22 cellular contexts compared by ENCODE assay signal in the genomic region with DNA sequence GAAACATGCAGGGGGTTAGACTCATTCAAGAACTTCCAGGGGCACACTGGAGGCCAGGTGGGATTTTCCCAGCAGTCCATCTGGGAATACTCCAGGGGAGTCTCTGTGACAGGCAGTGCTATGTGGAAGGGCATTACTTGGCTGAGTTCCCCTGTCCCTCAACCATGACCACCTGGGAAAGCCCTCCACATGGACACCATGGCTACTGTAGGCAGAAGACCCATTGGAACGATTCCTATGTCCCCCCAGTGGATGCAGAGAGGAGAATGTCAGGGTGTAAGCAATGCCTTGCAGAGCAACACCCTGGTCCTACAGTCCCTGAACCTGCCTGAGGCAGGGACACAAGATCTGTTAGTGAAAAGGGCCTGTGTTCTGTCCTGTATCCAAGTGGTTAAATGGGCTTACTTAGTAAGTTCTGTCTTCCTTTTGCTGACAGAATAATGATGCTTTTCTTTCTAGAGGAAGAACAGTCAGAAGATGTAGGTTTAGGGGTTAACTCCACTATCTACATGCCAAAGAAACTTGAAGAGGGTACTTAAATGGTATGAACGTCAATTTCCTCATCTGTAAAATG. TPM values are rescaled to one million over a fixed set of nuclear protein-coding genes. Genes with fewer than 3 reads are reported as not detected.
DNase-seq lines count a peak whose midpoint lies in the region; ATAC-seq, FAIRE-seq and TF ChIP-seq lines count a peak whose summit lies in the region.
"Had no signal": no experiment of that assay in that cellular context is flagged by ENCODE, and none has a peak within 500 bp of the region (broad histone marks: within the 10 kb centered on the region; RNA-seq: fewer than 3 reads in every experiment).

No MANE protein-coding gene starts in this region.

- no peaks in the 10 kb centered on the region for H3K9me3 Mint-ChIP-seq in activated T-cell treated with anti-CD3 and anti-CD28 coated beads, Interleukin-2, amount 50 U/mL, for 24 hours
- no peaks in the 10 kb centered on the region for H3K9me3 Mint-ChIP-seq in activated T-helper 2 cell treated with anti-CD3 and anti-CD28 coated beads, Interferon-gamma antibody, Interleukin-2, Interleukin-4, amounts not matched to agents 10 μg/mL and 5 μg/mL and 100 μg/mL, durations not matched to agents 14 hours and 24 hours and 36 hours
- H3K9me3 Mint-ChIP-seq: activated B cell treated with CpG ODN at 0.5 μM for 24 hours had no signal

- no peaks in the 10 kb centered on the region for H3K27me3 Mint-ChIP-seq in activated T-cell treated with anti-CD3 and anti-CD28 coated beads, Interleukin-2, amount 50 U/mL, for 24 hours
- H3K27me3 Mint-ChIP-seq in activated T-helper 2 cell treated with anti-CD3 and anti-CD28 coated beads, Interferon-gamma antibody, Interleukin-2, Interleukin-4, amounts not matched to agents 10 μg/mL and 5 μg/mL and 100 μg/mL, durations not matched to agents 14 hours and 24 hours and 36 hours (ENCODE audit: low read depth): no peaks in the 10 kb centered on the region
- H3K27me3 Mint-ChIP-seq: activated B cell treated with CpG ODN at 0.5 μM for 24 hours had no signal

- H3K27ac ChIP-seq in osteoblast (ENCODE audit: low read depth, low read length): no peak overlapping the region
- H3K27ac ChIP-seq: right atrium auricular region, vagina had no signal

- ATAC-seq in GM21360 (IDR thresholded peaks at IDR 0.05; ENCODE audit: unreplicated experiment): no peak
- ATAC-seq: left colon, mucosa of descending colon, Right ventricle myocardium inferior had no signal

- H3K4me3 Mint-ChIP-seq in activated T-cell treated with anti-CD3 and anti-CD28 coated beads, Interleukin-2, amount 50 U/mL, for 24 hours: peak overlapping the region; percentile 50
- H3K4me3 Mint-ChIP-seq in activated T-helper 2 cell treated with anti-CD3 and anti-CD28 coated beads, Interferon-gamma antibody, Interleukin-2, Interleukin-4, amounts not matched to agents 10 μg/mL and 5 μg/mL and 100 μg/mL, durations not matched to agents 14 hours and 24 hours and 36 hours (ENCODE audit: low read depth): peak overlapping the region; percentile 54
- H3K4me3 Mint-ChIP-seq: activated B cell treated with CpG ODN at 0.5 μM for 24 hours had no signal

- H3K9me3 ChIP-seq in osteoblast (ENCODE audit: low read depth, low read length): no peaks in the 10 kb centered on the region
- H3K9me3 ChIP-seq: mucosa of descending colon, right atrium auricular region, vagina had no signal

- H3K4me3 ChIP-seq in osteoblast (ENCODE audit: insufficient read depth, low read length): no peak overlapping the region
- H3K4me3 ChIP-seq: mucosa of descending colon, right atrium auricular region, vagina had no signal

- no peak overlapping the region for H3K4me2 ChIP-seq in osteoblast (ENCODE audit: insufficient read depth, low read length)

- no peaks in the 10 kb centered on the region for H3K79me2 ChIP-seq in osteoblast (ENCODE audit: insufficient read depth, low read length)

- peaks cover 99% of the 10 kb centered on the region for H3K36me3 Mint-ChIP-seq in activated T-cell treated with anti-CD3 and anti-CD28 coated beads, Interleukin-2, amount 50 U/mL, for 24 hours (ENCODE audit: low read depth)
- H3K36me3 Mint-ChIP-seq in activated T-helper 2 cell treated with anti-CD3 and anti-CD28 coated beads, Interferon-gamma antibody, Interleukin-2, Interleukin-4, amounts not matched to agents 10 μg/mL and 5 μg/mL and 100 μg/mL, durations not matched to agents 14 hours and 24 hours and 36 hours (ENCODE audit: low read depth): peaks cover 92% of the 10 kb centered on the region

- H3K27me3 ChIP-seq in osteoblast (ENCODE audit: insufficient read depth, low read length): no peaks in the 10 kb centered on the region
- H3K27me3 ChIP-seq: right atrium auricular region, vagina had no signal

- H3K4me1 Mint-ChIP-seq in activated T-cell treated with anti-CD3 and anti-CD28 coated beads, Interleukin-2, amount 50 U/mL, for 24 hours (ENCODE audit: low read depth): peaks cover 97% of the 10 kb centered on the region
- peaks cover 90% of the 10 kb centered on the region for H3K4me1 Mint-ChIP-seq in activated T-helper 2 cell treated with anti-CD3 and anti-CD28 coated beads, Interferon-gamma antibody, Interleukin-2, Interleukin-4, amounts not matched to agents 10 μg/mL and 5 μg/mL and 100 μg/mL, durations not matched to agents 14 hours and 24 hours and 36 hours (ENCODE audit: low read depth)

- no peaks in the 10 kb centered on the region for H4K20me1 ChIP-seq in osteoblast (ENCODE audit: insufficient read depth, low read length)

- no peaks in the 10 kb centered on the region for H3K4me1 ChIP-seq in osteoblast (ENCODE audit: insufficient read depth, low read length)
- H3K4me1 ChIP-seq: right atrium auricular region, vagina had no signal

- peak; percentile 74; the same call in 1 of the 2 replicates for TF ChIP-seq POLR2A in GM12892 (IDR thresholded peaks at IDR 0.05; ENCODE audit: low read depth, low read length)

- no peak overlapping the region for H2AFZ ChIP-seq in osteoblast (ENCODE audit: low read length)

- intact Hi-C loops in activated T-helper 2 cell treated with anti-CD3 and anti-CD28 coated beads, Interferon-gamma antibody, Interleukin-2, Interleukin-4, amounts not matched to agents 10 μg/mL and 5 μg/mL and 100 μg/mL, durations not matched to agents 14 hours and 24 hours and 36 hours (cut with micrococcal nuclease): no loop called here

- peak overlapping the region; percentile 94 for H3K27ac Mint-ChIP-seq in activated T-cell treated with anti-CD3 and anti-CD28 coated beads, Interleukin-2, amount 50 U/mL, for 24 hours
- peak overlapping the region; percentile 82 for H3K27ac Mint-ChIP-seq in activated T-helper 2 cell treated with anti-CD3 and anti-CD28 coated beads, Interferon-gamma antibody, Interleukin-2, Interleukin-4, amounts not matched to agents 10 μg/mL and 5 μg/mL and 100 μg/mL, durations not matched to agents 14 hours and 24 hours and 36 hours

- no peak for TF ChIP-seq CTCF in osteoblast (IDR thresholded peaks at IDR 0.05; ENCODE audit: extremely low read depth, low read depth, low read length)

- DNase-seq in activated T-cell treated with anti-CD3 and anti-CD28 coated beads, Interleukin-2, amount 50 U/mL, for 24 hours: no peak
- no peak for DNase-seq in activated T-cell treated with anti-CD3 and anti-CD28 coated beads, Interleukin-2, amount 50 U/mL, for 1 hour
- DNase-seq in GM12892 (ENCODE audit: insufficient read length) (no peak), osteoblast (ENCODE audit: insufficient read length, low spot score, missing footprints) (peak; percentile 32), Ammon's horn (ENCODE audit: low spot score) (no peak), NCI-H748 treated with DMSO at 0.1 percent for 48 hours (lab: John Stamatoyannopoulos, UW) (no peak)
- DNase-seq in activated T-helper 2 cell treated with anti-CD3 and anti-CD28 coated beads, Interferon-gamma antibody, Interleukin-2, Interleukin-4, amounts not matched to agents 10 μg/mL and 5 μg/mL and 100 μg/mL, durations not matched to agents 14 hours and 24 hours and 36 hours (ENCODE audit: low spot score): no peak
- DNase-seq: ACHN, activated B cell treated with CpG ODN at 0.5 μM for 24 hours, anterior cingulate cortex, COR-L47, left colon, MM.1S, mucosa of descending colon, NCI-H2029, NCI-H446 treated with DMSO at 0.1 percent for 48 hours, nucleus accumbens had no signal

- peak; percentile 70 for FAIRE-seq in GM12892 (lab: Jason Lieb, UNC)

- no peaks in the 10 kb centered on the region for H3K36me3 ChIP-seq in osteoblast (ENCODE audit: insufficient read depth, low read length)
- H3K36me3 ChIP-seq: right atrium auricular region, vagina had no signal

RNA-seq across cellular contexts. Expression of gene SLAMF1, which starts 13.4 kb away (rescaled TPM):
- 244 TPM for polyA plus RNA-seq in GM12892 (2012; ENCODE audit: missing spikeins)
- 74.6 and 78.8 TPM in 2 replicates for total RNA-seq in activated T-helper 2 cell treated with anti-CD3 and anti-CD28 coated beads, Interferon-gamma antibody, Interleukin-2, Interleukin-4, amounts not matched to agents 10 μg/mL and 5 μg/mL and 100 μg/mL, durations not matched to agents 14 hours and 24 hours and 36 hours
- total RNA-seq in osteoblast: not detected in 2 replicates
- total RNA-seq: fibroblast of villous mesenchyme had no signal

RNA-seq across cellular contexts. Expression of gene CD84, which starts 54.1 kb away (rescaled TPM):
- polyA plus RNA-seq in GM12892 (2012; ENCODE audit: missing spikeins): 18.7 TPM
- total RNA-seq in activated T-helper 2 cell treated with anti-CD3 and anti-CD28 coated beads, Interferon-gamma antibody, Interleukin-2, Interleukin-4, amounts not matched to agents 10 μg/mL and 5 μg/mL and 100 μg/mL, durations not matched to agents 14 hours and 24 hours and 36 hours: 14.1 and 14.9 TPM in 2 replicates
- 0.29 and 0.36 TPM in 2 replicates for total RNA-seq in osteoblast
- total RNA-seq: fibroblast of villous mesenchyme had no signal

Comparison
In these comparisons a context has a peak if more than half of its experiments do, and no peak if none do; other contexts are left out.
1. RNA of gene SLAMF1, which starts 13.4 kb away (total RNA-seq): 74.6 to 78.8 TPM in activated T-helper 2 cell treated with anti-CD3 and anti-CD28 coated beads, Interferon-gamma antibody, Interleukin-2, Interleukin-4, amounts not matched to agents 10 μg/mL and 5 μg/mL and 100 μg/mL, durations not matched to agents 14 hours and 24 hours and 36 hours; not detected in osteoblast; every median in the first group is over 10 times any median in the second.
2. RNA of gene CD84, which starts 54.1 kb away (total RNA-seq): 14.1 to 14.9 TPM in activated T-helper 2 cell treated with anti-CD3 and anti-CD28 coated beads, Interferon-gamma antibody, Interleukin-2, Interleukin-4, amounts not matched to agents 10 μg/mL and 5 μg/mL and 100 μg/mL, durations not matched to agents 14 hours and 24 hours and 36 hours; 0.29 to 0.36 TPM in osteoblast; every median in the first group is over 10 times any median in the second.